ENCODE assay signal across 8 cellular contexts in genomic region chr4:138494931-138495330, GRCh38.
A peak's percentile ranks its signal among the peaks of the same experiment; 100 is the strongest.
DNase-seq lines count a peak whose midpoint lies in the region; ATAC-seq lines count a peak whose summit lies in the region.

No MANE protein-coding gene starts in this region.

- intact Hi-C loops in activated CD4-positive, alpha-beta T cell treated with anti-CD3 and anti-CD28 coated beads, Interleukin-2, amount 10 ng/mL, durations not matched to agents 24 days and 14 days (cut with micrococcal nuclease) = no loop called here

- H3K4me1 Mint-ChIP-seq in activated CD4-positive, alpha-beta T cell treated with anti-CD3 and anti-CD28 coated beads, Interleukin-2, amount 10 ng/mL, durations not matched to agents 24 days and 14 days = no peaks in the 10 kb centered on the region

- H3K27me3 Mint-ChIP-seq in activated CD4-positive, alpha-beta T cell treated with anti-CD3 and anti-CD28 coated beads, Interleukin-2, amount 10 ng/mL, durations not matched to agents 24 days and 14 days = no peaks in the 10 kb centered on the region

- H3K36me3 Mint-ChIP-seq in activated CD4-positive, alpha-beta T cell treated with anti-CD3 and anti-CD28 coated beads, Interleukin-2, amount 10 ng/mL, durations not matched to agents 24 days and 14 days (ENCODE audit: low read depth) = no peaks in the 10 kb centered on the region

- DNase-seq in DMS 273 (lab: John Stamatoyannopoulos, UW; ENCODE audit: unreplicated experiment) (peak; percentile 29), DMS 273 treated with DMSO at 0.1 percent for 48 hours (lab: John Stamatoyannopoulos, UW) (no peak), UCSD-AML1 (lab: John Stamatoyannopoulos, UW; ENCODE audit: unreplicated experiment) (peak; percentile 19), medulla oblongata (ENCODE audit: extremely low spot score) (peak; percentile 38), superior temporal gyrus (ENCODE audit: extremely low spot score) (no peak), mesenteric fat pad (ENCODE audit: low spot score) (no peak)
- DNase-seq in activated CD4-positive, alpha-beta T cell treated with anti-CD3 and anti-CD28 coated beads, Interleukin-2, amount 10 ng/mL, durations not matched to agents 24 days and 14 days = no peak

- no peaks in the 10 kb centered on the region for H3K9me3 Mint-ChIP-seq in activated CD4-positive, alpha-beta T cell treated with anti-CD3 and anti-CD28 coated beads, Interleukin-2, amount 10 ng/mL, durations not matched to agents 24 days and 14 days

- no peak overlapping the region for H3K4me3 Mint-ChIP-seq in activated CD4-positive, alpha-beta T cell treated with anti-CD3 and anti-CD28 coated beads, Interleukin-2, amount 10 ng/mL, durations not matched to agents 24 days and 14 days

- no peak overlapping the region for H3K27ac Mint-ChIP-seq in activated CD4-positive, alpha-beta T cell treated with anti-CD3 and anti-CD28 coated beads, Interleukin-2, amount 10 ng/mL, durations not matched to agents 24 days and 14 days

- peak; percentile 56 for ATAC-seq in HG03342 (IDR thresholded peaks at IDR 0.05; ENCODE audit: unreplicated experiment)

Comparison
In these comparisons a context has a peak if more than half of its experiments do, and no peak if none do; other contexts are left out.
1. DNase-seq: peak in DMS 273 (single experiment), UCSD-AML1 (single experiment) and medulla oblongata (single experiment); none in DMS 273 treated with DMSO at 0.1 percent for 48 hours (single experiment), superior temporal gyrus (single experiment), activated CD4-positive, alpha-beta T cell treated with anti-CD3 and anti-CD28 coated beads, Interleukin-2, amount 10 ng/mL, durations not matched to agents 24 days and 14 days (single experiment) and mesenteric fat pad (single experiment).